1 cellular context compared by ENCODE assay signal in genomic region chr9:37618817-37619216, GRCh38.
TF ChIP-seq lines count a peak whose summit lies in the region.

No MANE protein-coding gene starts in this region.

TF ChIP-seq in HepG2, 621 proteins besides CTCF, POLR2A, EP300 and RAD21:
- TF ChIP-seq ZNF556 (CRISPR knock-in tag; IDR thresholded peaks at IDR 0.05; ENCODE audit: borderline replicate concordance): no peak
- TF ChIP-seq TRIM22 (IDR thresholded peaks at IDR 0.05): no peak
- TF ChIP-seq ZNF790 (CRISPR knock-in tag; IDR thresholded peaks at IDR 0.05; ENCODE audit: borderline replicate concordance): no peak
- no peak for TF ChIP-seq SCMH1 (CRISPR knock-in tag; IDR thresholded peaks at IDR 0.05; ENCODE audit: borderline replicate concordance)
- TF ChIP-seq AKAP8 (CRISPR knock-in tag; IDR thresholded peaks at IDR 0.05): no peak
